In genomic region chr9:127346584-127346983, GRCh38 we compare ENCODE assay signal across 1 cellular context.
TF ChIP-seq lines count a peak whose summit lies in the region.

No MANE protein-coding gene starts in this region.

TF ChIP-seq in HCT116, 20 proteins besides CTCF, POLR2A, EP300 and RAD21:
- no peak for TF ChIP-seq REST (IDR thresholded peaks at IDR 0.05; ENCODE audit: low read depth)
- TF ChIP-seq ZNF274 (IDR thresholded peaks at IDR 0.05; ENCODE audit: low read depth, low read length): no peak
- TF ChIP-seq ZBTB33 (IDR thresholded peaks at IDR 0.05; ENCODE audit: extremely low read depth, insufficient replicate concordance, low read length): no peak
- no peak for TF ChIP-seq MAX (IDR thresholded peaks at IDR 0.05)
- TF ChIP-seq YY1 (IDR thresholded peaks at IDR 0.05; ENCODE audit: extremely low read depth, insufficient replicate concordance, low read depth, low read length): no peak
- TF ChIP-seq CBX3 (IDR thresholded peaks at IDR 0.05; ENCODE audit: low read depth): no peak
- TF ChIP-seq POLR2AphosphoS5 (IDR thresholded peaks at IDR 0.05; ENCODE audit: low read depth, low read length): no peak
- TF ChIP-seq EZH2phosphoT487 (IDR thresholded peaks at IDR 0.05; ENCODE audit: borderline replicate concordance): no peak
- no peak for TF ChIP-seq JUND (IDR thresholded peaks at IDR 0.05)
- TF ChIP-seq SIN3A (IDR thresholded peaks at IDR 0.05; ENCODE audit: low read depth): no peak
- no peak for TF ChIP-seq EZH2 (IDR thresholded peaks at IDR 0.05)
- TF ChIP-seq SRF (IDR thresholded peaks at IDR 0.05; ENCODE audit: low read depth): no peak
- no peak for TF ChIP-seq EGR1 (IDR thresholded peaks at IDR 0.05; ENCODE audit: low read depth)
- no peak for TF ChIP-seq CEBPB (IDR thresholded peaks at IDR 0.05; ENCODE audit: low read depth)
- TF ChIP-seq ZFX (IDR thresholded peaks at IDR 0.05): no peak
- no peak for TF ChIP-seq TCF7L2 (IDR thresholded peaks at IDR 0.05; ENCODE audit: borderline replicate concordance, extremely low read depth, insufficient read depth, insufficient read length)
- no peak for TF ChIP-seq ATF3 (IDR thresholded peaks at IDR 0.05)
- TF ChIP-seq SP1 (IDR thresholded peaks at IDR 0.05; ENCODE audit: low read depth): no peak
- TF ChIP-seq FOSL1 (IDR thresholded peaks at IDR 0.05; ENCODE audit: low read depth): no peak
- TF ChIP-seq ELF1 (IDR thresholded peaks at IDR 0.05; ENCODE audit: borderline replicate concordance, low read depth): no peak
